In genomic region chr7:66707825-66708224, GRCh38 we compare ENCODE assay signal across 28 cellular contexts.
"Had no signal": no experiment of that assay in that cellular context is flagged by ENCODE, and none has a peak within 500 bp of the region (broad histone marks: within the 10 kb centered on the region; RNA-seq: fewer than 3 reads in every experiment).

No MANE protein-coding gene starts in this region.

- H3K4me3 Mint-ChIP-seq: stimulated activated effector memory CD8-positive, alpha-beta T cell treated with anti-CD3 and anti-CD28 coated beads, Interleukin-12 subunit alpha, Interleukin-12 subunit beta, amount 100 ng/mL, for 72 hours; stimulated activated naive B cell treated with anti-CD40 and anti-IgM and Interleukin-4, amounts not matched to agents 10 μg/mL and 1 μg/mL and 100 μg/mL, for 72 hours; stimulated activated naive CD8-positive, alpha-beta T cell treated with anti-CD3 and anti-CD28 coated beads, Interleukin-15, amount 100 ng/mL, for 72 hours; stimulated activated naive CD8-positive, alpha-beta T cell treated with anti-CD3 and anti-CD28 coated beads, Interleukin-15, Interleukin-2, amounts not matched to agents 100 ng/mL and 50 ng/mL, for 24 hours; type B pancreatic cell had no signal

- H3K4me1 ChIP-seq: stomach, suprapubic skin, testis, thyroid gland, tibial nerve, transverse colon, upper lobe of left lung, upper lobe of right lung, uterus, vagina had no signal

- H3K27ac Mint-ChIP-seq: stimulated activated effector memory CD8-positive, alpha-beta T cell treated with anti-CD3 and anti-CD28 coated beads, Interleukin-12 subunit alpha, Interleukin-12 subunit beta, amount 100 ng/mL, for 72 hours; stimulated activated naive B cell treated with anti-CD40 and anti-IgM and Interleukin-4, amounts not matched to agents 10 μg/mL and 1 μg/mL and 100 μg/mL, for 72 hours; stimulated activated naive CD8-positive, alpha-beta T cell treated with anti-CD3 and anti-CD28 coated beads, Interleukin-15, Interleukin-2, amounts not matched to agents 100 ng/mL and 50 ng/mL, for 24 hours; type B pancreatic cell had no signal

- H3K36me3 ChIP-seq: thyroid gland, upper lobe of right lung, uterus, vagina had no signal

- H3K9me3 ChIP-seq: stomach, suprapubic skin, testis, thoracic aorta, thyroid gland, tibial artery, transverse colon, upper lobe of left lung, upper lobe of right lung, uterus, vagina had no signal

- H3K27ac ChIP-seq: stomach, suprapubic skin, testis, thoracic aorta, thyroid gland, tibial artery, tibial nerve, transverse colon, upper lobe of left lung, upper lobe of right lung, uterus, vagina had no signal

- FAIRE-seq: urothelium cell line had no signal

- H3K27me3 ChIP-seq: stomach, suprapubic skin, testis, thyroid gland, tibial artery, tibial nerve, transverse colon, upper lobe of left lung, upper lobe of right lung, uterus, vagina had no signal

- H3K27me3 Mint-ChIP-seq: stimulated activated naive B cell treated with anti-CD40 and anti-IgM and Interleukin-4, amounts not matched to agents 10 μg/mL and 1 μg/mL and 100 μg/mL, for 72 hours; stimulated activated naive CD8-positive, alpha-beta T cell treated with anti-CD3 and anti-CD28 coated beads, Interleukin-15, amount 100 ng/mL, for 72 hours; stimulated activated naive CD8-positive, alpha-beta T cell treated with anti-CD3 and anti-CD28 coated beads, Interleukin-15, Interleukin-2, amounts not matched to agents 100 ng/mL and 50 ng/mL, for 24 hours; type B pancreatic cell had no signal

- H3K9me3 Mint-ChIP-seq: stimulated activated effector memory CD8-positive, alpha-beta T cell treated with anti-CD3 and anti-CD28 coated beads, Interleukin-12 subunit alpha, Interleukin-12 subunit beta, amount 100 ng/mL, for 72 hours; stimulated activated naive CD8-positive, alpha-beta T cell treated with anti-CD3 and anti-CD28 coated beads, Interleukin-15, Interleukin-2, amounts not matched to agents 100 ng/mL and 50 ng/mL, for 24 hours had no signal

- ATAC-seq: stimulated activated effector memory CD8-positive, alpha-beta T cell treated with anti-CD3 and anti-CD28 coated beads, Interleukin-12 subunit alpha, Interleukin-12 subunit beta, amount 100 ng/mL, for 72 hours; stimulated activated naive B cell treated with anti-CD40 and anti-IgM and Interleukin-4, amounts not matched to agents 10 μg/mL and 1 μg/mL and 100 μg/mL, for 72 hours; stimulated activated naive CD8-positive, alpha-beta T cell treated with anti-CD3 and anti-CD28 coated beads, Interleukin-15, amount 100 ng/mL, for 72 hours; stimulated activated naive CD8-positive, alpha-beta T cell treated with anti-CD3 and anti-CD28 coated beads, Interleukin-15, Interleukin-2, amounts not matched to agents 100 U/mL and 50 U/mL, for 24 hours; upper lobe of right lung had no signal

- H3K4me3 ChIP-seq: stomach, suprapubic skin, testis, thoracic aorta, thyroid gland, tibial artery, tibial nerve, transverse colon, upper lobe of left lung, upper lobe of right lung, uterus, vagina had no signal

- DNase-seq: stimulated activated CD4-positive, alpha-beta T cell treated with anti-CD3 and anti-CD28 coated beads, Interleukin-2, amount 100 ng/mL, for 48 hours; stimulated activated CD4-positive, alpha-beta T cell treated with anti-CD3 and anti-CD28 coated beads, Interleukin-4, amount 100 ng/mL, for 1 hour; stimulated activated CD4-positive, alpha-beta T cell treated with anti-CD3 and anti-CD28 coated beads, Interleukin-4, amount 100 ng/mL, for 24 hours; stimulated activated CD4-positive, alpha-beta T cell treated with anti-CD3 and anti-CD28 coated beads, Interleukin-4, amount 100 ng/mL, for 4 hours; stimulated activated CD8-positive, alpha-beta memory T cell treated with anti-CD3 and anti-CD28 coated beads, Interleukin-4, amount 100 ng/mL, for 48 hours; stimulated activated naive B cell treated with anti-CD40 and anti-IgM and Interleukin-4, amounts not matched to agents 10 μg/mL and 1 μg/mL and 100 μg/mL, for 72 hours; stimulated activated naive CD4-positive, alpha-beta T cell; stimulated activated naive CD4-positive, alpha-beta T cell treated with Interleukin-2 at 50 U/mL for 16 hours; stimulated activated naive CD8-positive, alpha-beta T cell treated with anti-CD3 and anti-CD28 coated beads, Interleukin-15, amount 100 ng/mL, for 72 hours; stimulated activated naive CD8-positive, alpha-beta T cell treated with anti-CD3 and anti-CD28 coated beads, Interleukin-15, Interleukin-2, amounts not matched to agents 100 U/mL and 50 U/mL, for 24 hours; stomach; substantia nigra; testis; thyroid gland; tibial artery; transverse colon; trophoblast cell; upper lobe of left lung; upper lobe of right lung; uterus had no signal

- H3K4me1 Mint-ChIP-seq: stimulated activated effector memory CD8-positive, alpha-beta T cell treated with anti-CD3 and anti-CD28 coated beads, Interleukin-12 subunit alpha, Interleukin-12 subunit beta, amount 100 ng/mL, for 72 hours; stimulated activated naive CD8-positive, alpha-beta T cell treated with anti-CD3 and anti-CD28 coated beads, Interleukin-15, amount 100 ng/mL, for 72 hours had no signal
